1 cellular context compared by ENCODE assay signal in genomic region chr1:225999227-225999911, GRCh38.
TF ChIP-seq lines count a peak whose summit lies in the region.

Gene SDE2, minus strand, starts transcription at chr1:225999343. Its CDS starts 31 bp downstream, at chr1:225999312.

TF ChIP-seq in HepG2, 621 proteins besides CTCF, POLR2A, EP300 and RAD21 (continued from another document and continues in another):
- TF ChIP-seq ZNF318 (CRISPR knock-in tag; IDR thresholded peaks at IDR 0.05), result no peak
- TF ChIP-seq ZNF501 (CRISPR knock-in tag; IDR thresholded peaks at IDR 0.05), result no peak
- peak; percentile 86 for TF ChIP-seq TGIF2 (CRISPR knock-in tag; IDR thresholded peaks at IDR 0.05)
- TF ChIP-seq SOX6 (IDR thresholded peaks at IDR 0.05), result no peak
- peak; percentile 33; the same call in 1 of the 2 replicates for TF ChIP-seq SOX6 (CRISPR knock-in tag; IDR thresholded peaks at IDR 0.05)
- 0 out of 2 replicates have a peak, but pooled peaks have one; percentile 38 for TF ChIP-seq HOMEZ (CRISPR knock-in tag; IDR thresholded peaks at IDR 0.05; ENCODE audit: low read depth)
- peak; percentile 69 for TF ChIP-seq MNT (IDR thresholded peaks at IDR 0.05)
- TF ChIP-seq ZNF343 (CRISPR knock-in tag; IDR thresholded peaks at IDR 0.05), result 0 out of 2 replicates have a peak, but pooled peaks have one; percentile 12
- TF ChIP-seq ZBTB7A (CRISPR knock-in tag; IDR thresholded peaks at IDR 0.05), result no peak
- TF ChIP-seq NONO (IDR thresholded peaks at IDR 0.05), result no peak
- no peak; the same call in 1 of the 2 replicates for TF ChIP-seq NONO (CRISPR knock-in tag; conservative IDR thresholded peaks at IDR 0.05)
- TF ChIP-seq ZNF350 (CRISPR knock-in tag; IDR thresholded peaks at IDR 0.05; ENCODE audit: borderline replicate concordance, low read depth), result peak; percentile 77; the same call in 1 of the 2 replicates
- peak; percentile 94 for TF ChIP-seq ARID4A (CRISPR knock-in tag; IDR thresholded peaks at IDR 0.05; ENCODE audit: borderline replicate concordance)
- TF ChIP-seq IRF1 (CRISPR knock-in tag; IDR thresholded peaks at IDR 0.05; ENCODE audit: low read depth), result no peak
- no peak; the same call in 1 of the 2 replicates for TF ChIP-seq ZBTB7B (CRISPR knock-in tag; IDR thresholded peaks at IDR 0.05)
- no peak for TF ChIP-seq FOXP1 (IDR thresholded peaks at IDR 0.05)
- no peak for TF ChIP-seq FOXP1 (CRISPR knock-in tag; IDR thresholded peaks at IDR 0.05)
- no peak for TF ChIP-seq HES4 (CRISPR knock-in tag; IDR thresholded peaks at IDR 0.05; ENCODE audit: borderline replicate concordance)
- TF ChIP-seq ZNF562 (CRISPR knock-in tag; IDR thresholded peaks at IDR 0.05; ENCODE audit: borderline replicate concordance), result no peak
- no peak for TF ChIP-seq ZNF572 (CRISPR knock-in tag; IDR thresholded peaks at IDR 0.05)
- no peak for TF ChIP-seq ZNF101 (CRISPR knock-in tag; IDR thresholded peaks at IDR 0.05; ENCODE audit: borderline replicate concordance, low read depth)
- no peak for TF ChIP-seq MXD4 (CRISPR knock-in tag; IDR thresholded peaks at IDR 0.05)
- TF ChIP-seq ZFP90 (CRISPR knock-in tag; IDR thresholded peaks at IDR 0.05; ENCODE audit: borderline replicate concordance), result no peak
- TF ChIP-seq DZIP1 (CRISPR knock-in tag; IDR thresholded peaks at IDR 0.05), result no peak
- no peak for TF ChIP-seq ZNF292 (CRISPR knock-in tag; IDR thresholded peaks at IDR 0.05; ENCODE audit: borderline replicate concordance, low read depth)
- no peak for TF ChIP-seq ZSCAN29 (CRISPR knock-in tag; conservative IDR thresholded peaks at IDR 0.05)
- TF ChIP-seq LBX2 (CRISPR knock-in tag; IDR thresholded peaks at IDR 0.05; ENCODE audit: borderline replicate concordance), result no peak
- no peak for TF ChIP-seq HOXA9 (CRISPR knock-in tag; IDR thresholded peaks at IDR 0.05; ENCODE audit: borderline replicate concordance)
- no peak for TF ChIP-seq DMTF1 (CRISPR knock-in tag; IDR thresholded peaks at IDR 0.05)
- TF ChIP-seq NR2F2 (IDR thresholded peaks at IDR 0.05; ENCODE audit: borderline replicate concordance, low read depth), result peak; percentile 26; the same call in 1 of the 2 replicates
- TF ChIP-seq ZBTB44 (CRISPR knock-in tag; IDR thresholded peaks at IDR 0.05), result peak; percentile 58; the same call in 1 of the 2 replicates
